ENCODE assay signal across 9 cellular contexts in the genomic region with DNA sequence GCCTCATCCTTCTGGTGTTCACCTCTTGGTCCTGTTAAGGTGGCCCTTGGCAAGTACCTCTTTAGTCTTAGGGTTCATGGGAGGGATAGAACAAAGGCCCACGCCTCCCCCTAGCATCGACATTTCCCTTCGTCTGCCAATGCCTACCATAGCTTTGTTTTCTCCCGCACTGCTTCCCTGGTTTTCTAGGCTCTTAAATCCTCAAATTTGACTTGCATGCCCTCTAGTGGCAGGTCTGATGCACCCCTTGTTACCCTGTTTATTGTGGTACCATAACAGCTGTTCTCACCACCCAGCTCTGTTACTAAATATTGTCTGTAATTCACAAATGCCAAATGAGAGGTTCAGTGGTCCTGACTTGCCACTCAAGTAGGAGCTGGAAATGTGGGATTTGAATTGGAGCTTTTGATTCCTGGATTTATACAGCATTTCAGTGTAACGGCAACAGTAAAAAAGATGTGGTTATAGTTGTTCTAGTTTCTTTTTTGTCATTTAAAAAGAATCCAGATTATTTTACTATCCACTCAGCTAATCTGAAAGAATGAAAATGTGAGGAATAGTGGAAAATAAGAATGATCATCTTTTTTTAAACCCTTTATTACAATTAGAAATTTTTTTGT.
DNase-seq lines count a peak whose midpoint lies in the region; ATAC-seq, FAIRE-seq and TF ChIP-seq lines count a peak whose summit lies in the region.
"Had no signal": no experiment of that assay in that cellular context is flagged by ENCODE, and none has a peak within 500 bp of the region (broad histone marks: within the 10 kb centered on the region; RNA-seq: fewer than 3 reads in every experiment).

No MANE protein-coding gene starts in this region.

- H3K27ac Mint-ChIP-seq in T-cell = no peak overlapping the region

- H3K9me3 Mint-ChIP-seq in T-cell = no peaks in the 10 kb centered on the region

- in situ Hi-C loops in K562 (cut with MboI) = loop anchor here (10.0 kb wide), 1 partner anchor 222 kb away; no protein-coding TSS in a partner anchor

- peaks cover 0 to 16% of the 10 kb centered on the region in 2 donors for H3K27me3 Mint-ChIP-seq in T-cell

- WGBS in K562 (ENCODE audit: insufficient coverage, low coverage, missing lambda C conversion rate) = 0% methylated on average over 5 of the region's 5 CpGs

- H3K9me3 ChIP-seq in K562 (replicated peaks; ENCODE audit: control insufficient read depth, insufficient read depth, low read depth, low read length) = no peaks in the 10 kb centered on the region

- intact Hi-C loops in K562 (cut with micrococcal nuclease) = loop anchor here (1.0 to 5.0 kb wide), 3 partner anchors 39 to 220 kb away; no protein-coding TSS in a partner anchor

- peak; percentile 71 for ATAC-seq in GM21526 (IDR thresholded peaks at IDR 0.05; ENCODE audit: low FRiP score, unreplicated experiment)
- peak in 1 of 4 experiments; percentile 38 for ATAC-seq in T-cell (replicated peaks in 1 of 4)
- peak; percentile 97 for ATAC-seq in K562
- ATAC-seq in HG03571 (IDR thresholded peaks at IDR 0.05; ENCODE audit: unreplicated experiment) = no peak

- POLR2A ChIA-PET in T-cell (lab: Charles Lee) = no interaction called here
- POLR2A ChIA-PET in K562 (lab: Yijun Ruan, JAX) = interaction anchor here (0.8 kb wide), 2 partner anchors 19 to 46 kb away, joined by 3 to 4 read pairs; no protein-coding TSS in a partner anchor

- H3K36me3 Mint-ChIP-seq in T-cell = no peaks in the 10 kb centered on the region

- peak; percentile 55 to 85 for TF ChIP-seq RAD21 in K562 (CRISPR knock-in tag; conservative IDR thresholded peaks at IDR 0.05 in 1 of 2, IDR thresholded peaks at IDR 0.05 in 1 of 2)

- H3K36me3 ChIP-seq in K562 (ENCODE audit: control insufficient read depth, insufficient read depth, low read length) = no peaks in the 10 kb centered on the region

- H3K4me3 ChIP-seq in K562 = no peak overlapping the region
- H3K4me3 ChIP-seq: skin epidermis had no signal

- H3K4me1 ChIP-seq in K562 (replicated peaks in 1 of 2; ENCODE audit: control insufficient read depth in 2 of 2, insufficient read depth in 2 of 2, low read length in 2 of 2) = no peaks in the 10 kb centered on the region

- FAIRE-seq in K562 (lab: Jason Lieb, UNC) = peak; percentile 72

- no peaks in the 10 kb centered on the region for H3K79me2 ChIP-seq in K562 (ENCODE audit: control insufficient read depth, insufficient read depth, low read length)

- no TSS peak for BruUV-seq in K562 (replicated peaks; lab: Mats Ljungman, UMichigan)

- no peak overlapping the region for H3K27ac ChIP-seq in C4-2B
- no peak overlapping the region for H3K27ac ChIP-seq in K562 (ENCODE audit: extremely low read depth, low read depth, low read length)
- H3K27ac ChIP-seq: skin epidermis had no signal

- H3K9ac ChIP-seq in K562 (ENCODE audit: insufficient read depth in 1 of 2, low read depth in 2 of 2, low read length in 2 of 2) = no peak overlapping the region

- no peaks in the 10 kb centered on the region for H3K9me1 ChIP-seq in K562 (ENCODE audit: control insufficient read depth, insufficient read depth, low read length)

- no peak for TF ChIP-seq EP300 in K562 (IDR thresholded peaks at IDR 0.05; ENCODE audit: low read length)

- CTCF ChIA-PET in T-cell (lab: Charles Lee) = interaction anchor here (0.6 to 2.0 kb wide), 7 partner anchors 20 to 221 kb away, joined by 3 to 19 read pairs (median 4); no protein-coding TSS in a partner anchor
- CTCF ChIA-PET in K562 (lab: Yijun Ruan, JAX; ENCODE audit: low intra/inter-chr PET ratio) = interaction anchor here (1.3 to 2.1 kb wide), 2 partner anchors 164 to 220 kb away, joined by 6 to 13 read pairs; no protein-coding TSS in a partner anchor

- TF ChIP-seq POLR2A in K562 (conservative IDR thresholded peaks at IDR 0.05) = no peak

- H3K4me2 ChIP-seq in K562 (ENCODE audit: insufficient read depth, low read length) = no peak overlapping the region

- peaks cover 0 to 16% of the 10 kb centered on the region in 2 experiments; a peak in 2 of 5 replicates for H3K27me3 ChIP-seq in K562 (ENCODE audit: control insufficient read depth in 2 of 2, insufficient read depth in 2 of 2, low read length in 2 of 2)

- peak; percentile 80 for TF ChIP-seq CTCF in C4-2B (conservative IDR thresholded peaks at IDR 0.05)
- TF ChIP-seq CTCF in K562 (IDR thresholded peaks at IDR 0.05 in 2 of 3, conservative IDR thresholded peaks at IDR 0.05 in 1 of 3; ENCODE audit: insufficient read depth in 2 of 3, low read depth in 1 of 3, low read length in 3 of 3) = peak; percentile 68 to 76 (median 71); a peak in 5 of 6 replicates

- H4K20me1 ChIP-seq in K562 (replicated peaks; ENCODE audit: control insufficient read depth, insufficient read depth, low read length) = no peaks in the 10 kb centered on the region

- no peak overlapping the region for H3K4me3 Mint-ChIP-seq in T-cell

- H3K4me1 Mint-ChIP-seq in T-cell = no peaks in the 10 kb centered on the region

- DNase-seq in NCI-H187 treated with DMSO at 0.1 percent for 48 hours (lab: John Stamatoyannopoulos, UW) = peak; percentile 34
- peak in 25 of 34 experiments; percentile 0 to 35 (median 11) for DNase-seq in T-cell
- peak; percentile 24 to 66 (median 36) for DNase-seq in K562 (ENCODE audit: extremely low read depth in 1 of 4, low spot score in 3 of 4)
- DNase-seq in iPS DF 4.7 (ENCODE audit: extremely low read depth, low spot score) = peak; percentile 36
- peak; percentile 54 for DNase-seq in stimulated activated CD4-positive, alpha-beta T cell treated with anti-CD3 and anti-CD28 coated beads, Interleukin-15, amount 100 ng/mL, for 24 hours

- no peak overlapping the region for H2AFZ ChIP-seq in K562 (ENCODE audit: low read depth, low read length)

TF ChIP-seq in K562, 482 proteins besides CTCF, POLR2A, EP300 and RAD21:
- TF ChIP-seq SMC3 (conservative IDR thresholded peaks at IDR 0.05; ENCODE audit: insufficient read depth, low read depth, low read length) = peak; percentile 52
- TF ChIP-seq, protein P1, sequence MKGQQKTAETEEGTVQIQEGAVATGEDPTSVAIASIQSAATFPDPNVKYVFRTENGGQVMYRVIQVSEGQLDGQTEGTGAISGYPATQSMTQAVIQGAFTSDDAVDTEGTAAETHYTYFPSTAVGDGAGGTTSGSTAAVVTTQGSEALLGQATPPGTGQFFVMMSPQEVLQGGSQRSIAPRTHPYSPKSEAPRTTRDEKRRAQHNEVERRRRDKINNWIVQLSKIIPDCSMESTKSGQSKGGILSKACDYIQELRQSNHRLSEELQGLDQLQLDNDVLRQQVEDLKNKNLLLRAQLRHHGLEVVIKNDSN (CRISPR knock-in tag; IDR thresholded peaks at IDR 0.05) = no peak
- TF ChIP-seq, protein P2, sequence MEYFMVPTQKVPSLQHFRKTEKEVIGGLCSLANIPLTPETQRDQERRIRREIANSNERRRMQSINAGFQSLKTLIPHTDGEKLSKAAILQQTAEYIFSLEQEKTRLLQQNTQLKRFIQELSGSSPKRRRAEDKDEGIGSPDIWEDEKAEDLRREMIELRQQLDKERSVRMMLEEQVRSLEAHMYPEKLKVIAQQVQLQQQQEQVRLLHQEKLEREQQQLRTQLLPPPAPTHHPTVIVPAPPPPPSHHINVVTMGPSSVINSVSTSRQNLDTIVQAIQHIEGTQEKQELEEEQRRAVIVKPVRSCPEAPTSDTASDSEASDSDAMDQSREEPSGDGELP (CRISPR knock-in tag; IDR thresholded peaks at IDR 0.05; ENCODE audit: borderline replicate concordance) = peak; percentile 59; the same call in 1 of the 2 replicates
- peak; percentile 24; the same call in 1 of the 2 replicates for TF ChIP-seq STAG1 (CRISPR knock-in tag; IDR thresholded peaks at IDR 0.05; ENCODE audit: borderline replicate concordance)
- no peak for TF ChIP-seq ZNF24 (IDR thresholded peaks at IDR 0.05)
- TF ChIP-seq FOXK2 (conservative IDR thresholded peaks at IDR 0.05 in 1 of 2, IDR thresholded peaks at IDR 0.05 in 1 of 2; ENCODE audit: low read depth in 2 of 2) = peak; percentile 32 to 38; a peak in 1 of 4 replicates
- peak; percentile 90 for TF ChIP-seq DACH1 (IDR thresholded peaks at IDR 0.05; ENCODE audit: partially characterized antibody)
- TF ChIP-seq, protein P3, sequence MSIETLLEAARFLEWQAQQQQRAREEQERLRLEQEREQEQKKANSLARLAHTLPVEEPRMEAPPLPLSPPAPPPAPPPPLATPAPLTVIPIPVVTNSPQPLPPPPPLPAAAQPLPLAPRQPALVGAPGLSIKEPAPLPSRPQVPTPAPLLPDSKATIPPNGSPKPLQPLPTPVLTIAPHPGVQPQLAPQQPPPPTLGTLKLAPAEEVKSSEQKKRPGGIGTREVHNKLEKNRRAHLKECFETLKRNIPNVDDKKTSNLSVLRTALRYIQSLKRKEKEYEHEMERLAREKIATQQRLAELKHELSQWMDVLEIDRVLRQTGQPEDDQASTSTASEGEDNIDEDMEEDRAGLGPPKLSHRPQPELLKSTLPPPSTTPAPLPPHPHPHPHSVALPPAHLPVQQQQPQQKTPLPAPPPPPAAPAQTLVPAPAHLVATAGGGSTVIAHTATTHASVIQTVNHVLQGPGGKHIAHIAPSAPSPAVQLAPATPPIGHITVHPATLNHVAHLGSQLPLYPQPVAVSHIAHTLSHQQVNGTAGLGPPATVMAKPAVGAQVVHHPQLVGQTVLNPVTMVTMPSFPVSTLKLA (conservative IDR thresholded peaks at IDR 0.05) = 0 out of 4 replicates have a peak, but pooled peaks of 1 of the 2 experiments have one; percentile 20
TF ChIP-seq in K562: peak in this region for 6.
